Comparison of ENCODE assay signal across 1 cellular context in genomic region chr6:8507286-8507685, GRCh38.
TF ChIP-seq lines count a peak whose summit lies in the region.

No MANE protein-coding gene starts in this region.

TF ChIP-seq in HepG2, 621 proteins besides CTCF, POLR2A, EP300 and RAD21:
- TF ChIP-seq ZBTB40 (IDR thresholded peaks at IDR 0.05): peak; percentile 92
- TF ChIP-seq ZBTB40 (CRISPR knock-in tag; IDR thresholded peaks at IDR 0.05): no peak
- TF ChIP-seq RFXAP (CRISPR knock-in tag; IDR thresholded peaks at IDR 0.05; ENCODE audit: borderline replicate concordance): no peak
- no peak for TF ChIP-seq ZNF367 (CRISPR knock-in tag; IDR thresholded peaks at IDR 0.05; ENCODE audit: borderline replicate concordance)
